In genomic region chr6:11222385-11223277, GRCh38 we compare ENCODE assay signal across 12 cellular contexts. TPM values are rescaled to one million over a fixed set of nuclear protein-coding genes. Genes with fewer than 3 reads are reported as not detected.
A peak's percentile ranks its signal among the peaks of the same experiment; 100 is the strongest.
DNase-seq lines count a peak whose midpoint lies in the region; ATAC-seq and TF ChIP-seq lines count a peak whose summit lies in the region.
"Had no signal": no experiment of that assay in that cellular context is flagged by ENCODE, and none has a peak within 500 bp of the region (broad histone marks: within the 10 kb centered on the region; RNA-seq: fewer than 3 reads in every experiment).

No MANE protein-coding gene starts in this region.

- peaks cover 56% of the 10 kb centered on the region for H3K4me1 ChIP-seq in CD4-positive, alpha-beta memory T cell (ENCODE audit: insufficient read depth, low read length)
- peaks cover 0 to 25% of the 10 kb centered on the region in 2 donors for H3K4me1 ChIP-seq in breast epithelium
- peaks cover 0 to 8% of the 10 kb centered on the region in 2 experiments for H3K4me1 ChIP-seq in neutrophil (ENCODE audit: control insufficient read depth in 1 of 2, insufficient read depth in 1 of 2, low read depth in 1 of 2, low read length in 1 of 2)
- peaks cover 18% of the 10 kb centered on the region for H3K4me1 ChIP-seq in endodermal cell (ENCODE audit: control insufficient read depth, insufficient read depth, low read length)

- no peak for TF ChIP-seq POLR2A in breast epithelium (IDR thresholded peaks at IDR 0.05)

- H3K27ac ChIP-seq in CD4-positive, alpha-beta memory T cell (ENCODE audit: low read depth, low read length) = no peak overlapping the region
- H3K27ac ChIP-seq in breast epithelium (peak overlapping the region; percentile 78 to 83), neutrophil (peak overlapping the region; percentile 41), endodermal cell (ENCODE audit: low read depth, low read length) (no peak overlapping the region)
- H3K27ac ChIP-seq: RWPE1 had no signal

- no peak overlapping the region for H3K4me3 ChIP-seq in CD4-positive, alpha-beta memory T cell (ENCODE audit: low read length in 2 of 2)
- H3K4me3 ChIP-seq in breast epithelium (peak overlapping the region in 1 of 3 donors; percentile 33), neutrophil (ENCODE audit: low read depth in 1 of 2, low read length in 1 of 2) (no peak overlapping the region), endodermal cell (ENCODE audit: low read length) (no peak overlapping the region)

- no peak overlapping the region for H3K9ac ChIP-seq in endodermal cell (ENCODE audit: extremely low read depth, low read length, poor library complexity, severe bottlenecking)

- intact Hi-C loops in CD4-positive, alpha-beta memory T cell (cut with micrococcal nuclease) = no loop called here
- intact Hi-C loops in breast epithelium (cut with DNase I; ENCODE audit: low total_unique reads) = no loop called here

- H3K4me1 Mint-ChIP-seq in CD4-positive, alpha-beta memory T cell = peaks cover 50 to 82% (median 58%) of the 10 kb centered on the region in 4 donors
- peaks cover 54% of the 10 kb centered on the region for H3K4me1 Mint-ChIP-seq in endodermal cell

- 86 to 94% methylated on average over 2 to 5 of the region's 5 CpGs for WGBS in endodermal cell (ENCODE audit: insufficient coverage in 1 of 2, insufficient read length in 1 of 2), 2 experiments

- H3K36me3 ChIP-seq in CD4-positive, alpha-beta memory T cell (ENCODE audit: insufficient read depth, low read length) = no peaks in the 10 kb centered on the region
- no peaks in the 10 kb centered on the region for H3K36me3 ChIP-seq in breast epithelium
- peaks cover 8% of the 10 kb centered on the region for H3K36me3 ChIP-seq in neutrophil
- H3K36me3 ChIP-seq in endodermal cell (ENCODE audit: control insufficient read depth, insufficient read depth, low read length) = peaks cover 26% of the 10 kb centered on the region

- POLR2A ChIA-PET in CD4-positive, alpha-beta memory T cell (lab: Charles Lee; ENCODE audit: partially characterized antibody) = interaction anchor here (0.8 to 3.2 kb wide), 4 partner anchors 8 to 160 kb away, joined by 3 to 27 read pairs (median 4); partner anchors contain the start of gene NEDD9

- peaks cover 25 to 32% of the 10 kb centered on the region in 2 donors for H3K36me3 Mint-ChIP-seq in CD4-positive, alpha-beta memory T cell
- peaks cover 5% of the 10 kb centered on the region for H3K36me3 Mint-ChIP-seq in endodermal cell (ENCODE audit: low read depth)

- peak overlapping the region; percentile 0 to 97 (median 85) for H3K27ac Mint-ChIP-seq in CD4-positive, alpha-beta memory T cell
- H3K27ac Mint-ChIP-seq in endodermal cell = no peak overlapping the region
- H3K27ac Mint-ChIP-seq: CD4-positive, alpha-beta T cell had no signal

- no peak for TF ChIP-seq CTCF in breast epithelium (IDR thresholded peaks at IDR 0.05)
- TF ChIP-seq CTCF in neutrophil (IDR thresholded peaks at IDR 0.05) = no peak
- TF ChIP-seq CTCF in endodermal cell (conservative IDR thresholded peaks at IDR 0.05) = no peak

- H3K9me3 ChIP-seq in CD4-positive, alpha-beta memory T cell (ENCODE audit: control insufficient read depth in 1 of 2, low read length in 2 of 2) = no peaks in the 10 kb centered on the region
- H3K9me3 ChIP-seq in breast epithelium (no peaks in the 10 kb centered on the region), neutrophil (no peaks in the 10 kb centered on the region), endodermal cell (ENCODE audit: control insufficient read depth, low read length) (no peaks in the 10 kb centered on the region)

- ATAC-seq in HG03342 (IDR thresholded peaks at IDR 0.05; ENCODE audit: unreplicated experiment) = no peak

- DNase-seq in CD4-positive, alpha-beta memory T cell = no peak
- DNase-seq in Kasumi-1 (lab: John Stamatoyannopoulos, UW) = peak; percentile 6 to 36
- no peak for DNase-seq in breast epithelium (ENCODE audit: low spot score in 2 of 2)
- DNase-seq in endodermal cell = no peak
- DNase-seq in D341Med (ENCODE audit: low spot score) = no peak
- no peak for DNase-seq in NCI-H446 treated with DMSO at 0.1 percent for 48 hours (lab: John Stamatoyannopoulos, UW)
- DNase-seq: activated CD4-positive, alpha-beta T cell treated with anti-CD3 and anti-CD28 coated beads, Interleukin-2, amount 50 U/mL, for 48 hours; CD4-positive, alpha-beta T cell; posterior cingulate gyrus had no signal

- CTCF ChIA-PET in CD4-positive, alpha-beta memory T cell (lab: Charles Lee; ENCODE audit: partially characterized antibody) = interaction anchor here (0.6 to 2.4 kb wide), 8 partner anchors 10 to 528 kb away, joined by 3 to 15 read pairs (median 5); partner anchors contain the start of genes NEDD9 and PAK1IP1

- no peaks in the 10 kb centered on the region for H3K27me3 Mint-ChIP-seq in CD4-positive, alpha-beta memory T cell
- H3K27me3 Mint-ChIP-seq in endodermal cell (ENCODE audit: insufficient read depth) = no peaks in the 10 kb centered on the region
- H3K27me3 Mint-ChIP-seq: CD4-positive, alpha-beta T cell had no signal

- H3K9me3 Mint-ChIP-seq in CD4-positive, alpha-beta memory T cell = no peaks in the 10 kb centered on the region
- H3K9me3 Mint-ChIP-seq in endodermal cell = peaks cover 1% of the 10 kb centered on the region
- H3K9me3 Mint-ChIP-seq: CD4-positive, alpha-beta T cell had no signal

- peak overlapping the region in 6 of 8 donors; percentile 17 to 74 (median 44) for H3K4me3 Mint-ChIP-seq in CD4-positive, alpha-beta memory T cell
- no peak overlapping the region for H3K4me3 Mint-ChIP-seq in endodermal cell

- H3K27me3 ChIP-seq in CD4-positive, alpha-beta memory T cell (ENCODE audit: insufficient read depth, low read length) = no peaks in the 10 kb centered on the region
- no peaks in the 10 kb centered on the region for H3K27me3 ChIP-seq in breast epithelium
- H3K27me3 ChIP-seq in neutrophil = no peaks in the 10 kb centered on the region
- no peaks in the 10 kb centered on the region for H3K27me3 ChIP-seq in endodermal cell (ENCODE audit: control insufficient read depth, insufficient read depth, low read length, poor library complexity, severe bottlenecking)

RNA-seq across cellular contexts. Expression of gene NEDD9, which starts 9.8 kb away (rescaled TPM):
- 10 to 100 TPM; 42.7 to 47.4 TPM for total RNA-seq in CD4-positive, alpha-beta memory T cell
- polyA plus RNA-seq in CD4-positive, alpha-beta memory T cell = 10 to 100 TPM; 17.2 to 38.5 TPM
- 100 to 1,000 TPM in 1 of 3 donors, 10 to 100 TPM in 2; 41.4 to 108 (median 79.2) TPM for total RNA-seq in breast epithelium
- total RNA-seq in endodermal cell = 1 to 10 TPM; 1.7 to 7.4 TPM
- 24.6 TPM for polyA plus RNA-seq in endodermal cell (2013, experiment 1 of 2)
- polyA plus RNA-seq in endodermal cell (2013, experiment 2 of 2) = 26.5 TPM

Comparison
In these comparisons a context has a peak if more than half of its experiments do, and no peak if none do; other contexts are left out.
1. DNase-seq: peak in Kasumi-1 (2 of 2); none in CD4-positive, alpha-beta memory T cell (0 of 5), breast epithelium (0 of 2), endodermal cell (single experiment), D341Med (single experiment) and NCI-H446 treated with DMSO at 0.1 percent for 48 hours (single experiment).
2. H3K27ac ChIP-seq: peak in breast epithelium (2 of 2) and neutrophil (single experiment); none in CD4-positive, alpha-beta memory T cell (single experiment) and endodermal cell (single experiment).
3. RNA of gene NEDD9, which starts 9.8 kb away (total RNA-seq): 41.4 to 108 TPM in breast epithelium and 42.7 to 47.4 TPM in CD4-positive, alpha-beta memory T cell; 1.7 to 7.4 TPM in endodermal cell; every median in the first group is over 4 times any median in the second.